In genomic region chr21:28992526-28993292, GRCh38 we compare ENCODE assay signal across 8 cellular contexts. TPM values are rescaled to one million over a fixed set of nuclear protein-coding genes. Genes with fewer than 3 reads are reported as not detected.
DNase-seq lines count a peak whose midpoint lies in the region; ATAC-seq lines count a peak whose summit lies in the region.

Gene LTN1 (minus strand): TSS chr21:28992877. CDS start chr21:28992805, 72 bp downstream.

- peak within 1 kb of the TSS; percentile 91 for H3K4me3 ChIP-seq in NT2/D1 (ENCODE audit: insufficient read length, low read depth)

- H3K9ac ChIP-seq in NT2/D1 (ENCODE audit: insufficient read length, low read depth), result peak within 1 kb of the TSS; percentile 91

- CTCF ChIA-PET in activated CD8-positive, alpha-beta memory T cell treated with anti-CD3 and anti-CD28 coated beads, Interleukin-2, amount 10 ng/mL, durations not matched to agents 7 days and 5 days (lab: Charles Lee), result interaction anchor here (0.8 to 3.3 kb wide), 7 partner anchors 10 to 247 kb away, joined by 3 to 14 read pairs (median 4); partner anchors contain the start of gene USP16

- no peaks in the 10 kb centered on the region for H3K27me3 ChIP-seq in NT2/D1 (ENCODE audit: insufficient read depth, insufficient read length)

- H3K36me3 ChIP-seq in NT2/D1 (ENCODE audit: insufficient read depth, insufficient read length, low read length), result peaks cover 3% of the 10 kb centered on the region

- H3K4me1 ChIP-seq in NT2/D1 (ENCODE audit: insufficient read depth, insufficient read length), result no peaks in the 10 kb centered on the region

- peak within 1 kb of the TSS; percentile 87 for H3K4me3 Mint-ChIP-seq in activated CD8-positive, alpha-beta memory T cell treated with anti-CD3 and anti-CD28 coated beads, Interleukin-2, amount 10 ng/mL, durations not matched to agents 7 days and 5 days

- H3K9me3 ChIP-seq in NT2/D1 (ENCODE audit: insufficient read depth, low read length), result no peaks in the 10 kb centered on the region

- DNase-seq in COR-L47 (lab: John Stamatoyannopoulos, UW), result peak; percentile 97
- peak; percentile 61 to 100 (median 99) for DNase-seq in HUDEP-2 (lab: John Stamatoyannopoulos, UW; ENCODE audit: unreplicated experiment in 76 of 76)
- peak; percentile 100 for DNase-seq in NT2/D1 (ENCODE audit: low read depth, low spot score)
- DNase-seq in activated CD8-positive, alpha-beta memory T cell treated with anti-CD3 and anti-CD28 coated beads, Interleukin-2, amount 10 ng/mL, durations not matched to agents 7 days and 5 days, result peak; percentile 100
- DNase-seq in mesenteric fat pad (ENCODE audit: low spot score), result peak; percentile 99
- peak; percentile 88 for DNase-seq in stimulated activated CD8-positive, alpha-beta memory T cell treated with anti-CD3 and anti-CD28 coated beads, Interleukin-15, amount 100 ng/mL, for 24 hours (ENCODE audit: low read depth)

- peak; percentile 97 for ATAC-seq in GM21381 (IDR thresholded peaks at IDR 0.05; ENCODE audit: unreplicated experiment)
- peak; percentile 95 for ATAC-seq in activated CD8-positive, alpha-beta memory T cell treated with anti-CD3 and anti-CD28 coated beads, Interleukin-2, amount 10 ng/mL, durations not matched to agents 7 days and 5 days

- H3K4me1 Mint-ChIP-seq in activated CD8-positive, alpha-beta memory T cell treated with anti-CD3 and anti-CD28 coated beads, Interleukin-2, amount 10 ng/mL, durations not matched to agents 7 days and 5 days, result peaks cover 33% of the 10 kb centered on the region

- in situ Hi-C loops in endometrial microvascular endothelial cells (cut with HindIII; ENCODE audit: inconsistent ontology term, low pct_unique_long_range_greater_than_20kb, low sequenced_read_pairs), result no loop called here

- H3K36me3 Mint-ChIP-seq in activated CD8-positive, alpha-beta memory T cell treated with anti-CD3 and anti-CD28 coated beads, Interleukin-2, amount 10 ng/mL, durations not matched to agents 7 days and 5 days, result peaks cover 5% of the 10 kb centered on the region

- H3K9me3 Mint-ChIP-seq in activated CD8-positive, alpha-beta memory T cell treated with anti-CD3 and anti-CD28 coated beads, Interleukin-2, amount 10 ng/mL, durations not matched to agents 7 days and 5 days (ENCODE audit: low read depth), result no peaks in the 10 kb centered on the region

- peak within 1 kb of the TSS; percentile 96 for H3K27ac Mint-ChIP-seq in activated CD8-positive, alpha-beta memory T cell treated with anti-CD3 and anti-CD28 coated beads, Interleukin-2, amount 10 ng/mL, durations not matched to agents 7 days and 5 days

- no peaks in the 10 kb centered on the region for H3K27me3 Mint-ChIP-seq in activated CD8-positive, alpha-beta memory T cell treated with anti-CD3 and anti-CD28 coated beads, Interleukin-2, amount 10 ng/mL, durations not matched to agents 7 days and 5 days

RNA-seq across cellular contexts. Expression of gene LTN1, which starts in this region (rescaled TPM):
- 10 to 100 TPM; 24.7 to 27.1 TPM for total RNA-seq in activated CD8-positive, alpha-beta memory T cell treated with anti-CD3 and anti-CD28 coated beads, Interleukin-2, amount 10 ng/mL, durations not matched to agents 7 days and 5 days
- total RNA-seq in endometrial microvascular endothelial cells (ENCODE audit: inconsistent ontology term) (25.6 TPM), mesenteric fat pad (22.6 TPM)

Comparison
In these comparisons a context has a peak if more than half of its experiments do, and no peak if none do; other contexts are left out.
1. Peak in every context shown above with its lines: DNase-seq, ATAC-seq and H3K4me3 ChIP-seq.